In the genomic region with DNA sequence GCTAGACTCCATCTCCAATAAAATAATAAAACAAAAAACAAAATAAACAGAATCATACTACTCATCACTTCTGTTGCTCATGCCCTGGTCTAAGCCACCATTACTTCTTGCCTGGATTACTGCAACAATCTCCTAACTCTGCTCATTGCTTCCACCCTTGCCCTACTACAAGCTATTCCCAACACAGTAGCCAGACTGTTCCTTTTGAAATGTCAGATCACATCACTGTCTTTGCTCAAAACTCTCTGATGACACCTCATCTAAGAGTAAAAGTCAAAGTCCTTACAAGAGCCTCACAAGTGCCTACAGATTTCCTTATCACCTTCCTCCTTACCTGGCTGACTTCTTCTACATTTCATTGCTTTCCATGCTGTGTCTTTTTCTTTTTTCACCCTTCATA, we compare ENCODE assay signal across 35 cellular contexts.
"Had no signal": no experiment of that assay in that cellular context is flagged by ENCODE, and none has a peak within 500 bp of the region (broad histone marks: within the 10 kb centered on the region; RNA-seq: fewer than 3 reads in every experiment).

No MANE protein-coding gene starts in this region.

- H3K36me3 ChIP-seq: adrenal gland, brain microvascular endothelial cell, Peyer's patch had no signal

- H3K9ac ChIP-seq: KMS-11 had no signal

- H3K4me3 ChIP-seq: adrenal gland, Peyer's patch had no signal

- ATAC-seq: activated CD8-positive, alpha-beta T cell treated with anti-CD3 and anti-CD28 coated beads, Interleukin-2, amount 10 ng/mL, durations not matched to agents 7 days and 5 days; PC-3; SK-N-SH treated with all-trans-retinoic acid at 6 μM for 48 hours; T-cell had no signal

- H3K27me3 ChIP-seq: adrenal gland, brain microvascular endothelial cell, Peyer's patch had no signal

- H3K27ac ChIP-seq: adrenal gland, brain microvascular endothelial cell, KMS-11, Peyer's patch, VCaP had no signal

- H3K27me3 Mint-ChIP-seq: activated B cell treated with CpG ODN at 0.5 μM for 24 hours; activated naive CD4-positive, alpha-beta T cell treated with anti-CD3 and anti-CD28 coated beads, Interleukin-2, amount 10 ng/mL, durations not matched to agents 7 days and 5 days; activated naive CD8-positive, alpha-beta T cell treated with anti-CD3 and anti-CD28 coated beads for 36 hours; central memory CD8-positive, alpha-beta T cell; T-cell had no signal

- H3K4me3 Mint-ChIP-seq: activated B cell treated with CpG ODN at 0.5 μM for 24 hours; activated CD8-positive, alpha-beta T cell treated with anti-CD3 and anti-CD28 coated beads, Interleukin-2, amount 10 ng/mL, durations not matched to agents 7 days and 5 days; activated naive CD4-positive, alpha-beta T cell treated with anti-CD3 and anti-CD28 coated beads, Interleukin-2, amount 10 ng/mL, durations not matched to agents 7 days and 5 days; activated naive CD8-positive, alpha-beta T cell treated with anti-CD3 and anti-CD28 coated beads for 36 hours; central memory CD8-positive, alpha-beta T cell had no signal

- H3K9me3 Mint-ChIP-seq: central memory CD8-positive, alpha-beta T cell had no signal

- H3K27ac Mint-ChIP-seq: activated B cell treated with CpG ODN at 0.5 μM for 24 hours; activated CD8-positive, alpha-beta T cell treated with anti-CD3 and anti-CD28 coated beads, Interleukin-2, amount 10 ng/mL, durations not matched to agents 7 days and 5 days; activated naive CD4-positive, alpha-beta T cell treated with anti-CD3 and anti-CD28 coated beads, Interleukin-2, amount 10 ng/mL, durations not matched to agents 7 days and 5 days; activated naive CD8-positive, alpha-beta T cell treated with anti-CD3 and anti-CD28 coated beads for 36 hours; T-cell had no signal

- H3K9me3 ChIP-seq: adrenal gland, Peyer's patch had no signal

- DNase-seq: activated B cell treated with CpG ODN at 0.5 μM for 24 hours; activated CD4-positive, alpha-beta T cell treated with anti-CD3 and anti-CD28 coated beads for 48 hours; activated CD4-positive, CD25-positive, alpha-beta regulatory T cell treated with anti-CD3 and anti-CD28 coated beads, Interleukin-2, amount 50 U/mL, for 72 hours; activated CD8-positive, alpha-beta T cell treated with anti-CD3 and anti-CD28 coated beads, Interleukin-2, amount 10 ng/mL, durations not matched to agents 7 days and 5 days; activated effector memory CD4-positive, alpha-beta T cell treated with Interleukin-2 at 50 U/mL for 16 hours; activated naive CD4-positive, alpha-beta T cell treated with anti-CD3 and anti-CD28 coated beads, Interleukin-2, amount 10 ng/mL, durations not matched to agents 7 days and 5 days; activated naive CD8-positive, alpha-beta T cell treated with anti-CD3 and anti-CD28 coated beads for 36 hours; activated T-cell treated with anti-CD3 and anti-CD28 coated beads, Interleukin-2, amount 50 U/mL, for 48 hours; adrenal gland; anterior cingulate cortex; brain microvascular endothelial cell; MM.1S; MV-4-11; NCI-H1092 treated with DMSO at 0.1 percent for 48 hours; NCI-H1417; NCI-H146; NCI-H187; NCI-H2029 treated with DMSO at 0.1 percent for 48 hours; NCI-H2107; NCI-H2171; NCI-H510A; NCI-H526; NCI-H748 treated with DMSO at 0.1 percent for 48 hours; NK-92 treated with Interleukin-12 subunit alpha and Interleukin-12 subunit beta, amount 100 ng/mL, for 24 hours; PC-3; Peyer's patch; RPMI8226; SIG-M5; T-cell; T-helper 2 cell; T-helper 9 cell had no signal
